ENCODE assay signal across 1 cellular context in genomic region chr2:186382932-186383331, GRCh38.
TF ChIP-seq lines count a peak whose summit lies in the region.

No MANE protein-coding gene starts in this region.

TF ChIP-seq in HepG2, 621 proteins besides CTCF, POLR2A, EP300 and RAD21 (continued from another document and continues in another):
- no peak for TF ChIP-seq BCLAF1 (IDR thresholded peaks at IDR 0.05)
- peak; percentile 95 for TF ChIP-seq HMG20A (CRISPR knock-in tag; IDR thresholded peaks at IDR 0.05; ENCODE audit: borderline replicate concordance)
- TF ChIP-seq NFE2L2 (IDR thresholded peaks at IDR 0.05; ENCODE audit: low read length) = no peak
- TF ChIP-seq ZNF512 (CRISPR knock-in tag; IDR thresholded peaks at IDR 0.05) = no peak
- no peak for TF ChIP-seq ZNF557 (CRISPR knock-in tag; IDR thresholded peaks at IDR 0.05)
- no peak for TF ChIP-seq ZNF724P (CRISPR knock-in tag; IDR thresholded peaks at IDR 0.05; ENCODE audit: borderline replicate concordance)
- TF ChIP-seq SUZ12 (IDR thresholded peaks at IDR 0.05; ENCODE audit: low read depth, low read length) = no peak
- peak; percentile 68 for TF ChIP-seq IKZF5 (CRISPR knock-in tag; IDR thresholded peaks at IDR 0.05)
- peak; percentile 93; the same call in 1 of the 2 replicates for TF ChIP-seq FOXJ3 (CRISPR knock-in tag; IDR thresholded peaks at IDR 0.05; ENCODE audit: borderline replicate concordance)
- no peak for TF ChIP-seq TRIM22 (IDR thresholded peaks at IDR 0.05)
- TF ChIP-seq ISX (CRISPR knock-in tag; conservative IDR thresholded peaks at IDR 0.05) = no peak
- no peak for TF ChIP-seq PCBP2 (optimal IDR thresholded peaks at IDR 0.05; ENCODE audit: low read depth, low read length, poor library complexity, severe bottlenecking)
- no peak for TF ChIP-seq ZNF234 (CRISPR knock-in tag; conservative IDR thresholded peaks at IDR 0.05)
- no peak for TF ChIP-seq ZNF224 (CRISPR knock-in tag; IDR thresholded peaks at IDR 0.05)
- no peak for TF ChIP-seq ZNF251 (CRISPR knock-in tag; IDR thresholded peaks at IDR 0.05)
- TF ChIP-seq CCDC6 (CRISPR knock-in tag; IDR thresholded peaks at IDR 0.05) = peak; percentile 34; the same call in 1 of the 2 replicates
- no peak for TF ChIP-seq NFE2L1 (CRISPR knock-in tag; IDR thresholded peaks at IDR 0.05; ENCODE audit: borderline replicate concordance)
- peak; percentile 10; the same call in 1 of the 2 replicates for TF ChIP-seq ZBTB33 (CRISPR knock-in tag; IDR thresholded peaks at IDR 0.05)
- no peak for TF ChIP-seq SRF (IDR thresholded peaks at IDR 0.05; ENCODE audit: low read depth, low read length)
- TF ChIP-seq CBX2 (IDR thresholded peaks at IDR 0.05; ENCODE audit: low read depth, low read length) = no peak
- no peak for TF ChIP-seq CBX2 (CRISPR knock-in tag; IDR thresholded peaks at IDR 0.05; ENCODE audit: low read depth)
- TF ChIP-seq CHD4 (IDR thresholded peaks at IDR 0.05; ENCODE audit: borderline replicate concordance, low read length) = no peak; the same call in 1 of the 2 replicates
- 0 out of 2 replicates have a peak, but pooled peaks have one; percentile 73 for TF ChIP-seq SNAPC2 (CRISPR knock-in tag; IDR thresholded peaks at IDR 0.05)
- peak; percentile 89 for TF ChIP-seq TFAP4 (IDR thresholded peaks at IDR 0.05; ENCODE audit: borderline replicate concordance, low read depth)
- TF ChIP-seq KAT7 (CRISPR knock-in tag; IDR thresholded peaks at IDR 0.05; ENCODE audit: borderline replicate concordance) = peak; percentile 68; the same call in 1 of the 2 replicates
- 0 out of 2 replicates have a peak, but pooled peaks have one; percentile 26 for TF ChIP-seq ZNF281 (CRISPR knock-in tag; IDR thresholded peaks at IDR 0.05; ENCODE audit: borderline replicate concordance)
- TF ChIP-seq MLX (CRISPR knock-in tag; IDR thresholded peaks at IDR 0.05) = peak; percentile 91
- TF ChIP-seq EHMT2 (IDR thresholded peaks at IDR 0.05; ENCODE audit: borderline replicate concordance, low read depth, low read length) = peak; percentile 89
- no peak for TF ChIP-seq ATM (IDR thresholded peaks at IDR 0.05; ENCODE audit: borderline replicate concordance)
- TF ChIP-seq ZNF605 (CRISPR knock-in tag; IDR thresholded peaks at IDR 0.05) = no peak
- no peak for TF ChIP-seq PCBP1 (IDR thresholded peaks at IDR 0.05; ENCODE audit: borderline replicate concordance, low read depth, low read length)
- TF ChIP-seq NFIB (CRISPR knock-in tag; IDR thresholded peaks at IDR 0.05; ENCODE audit: borderline replicate concordance) = no peak
- peak; percentile 96 for TF ChIP-seq RXRB (CRISPR knock-in tag; IDR thresholded peaks at IDR 0.05; ENCODE audit: borderline replicate concordance)
- TF ChIP-seq KDM4B (CRISPR knock-in tag; IDR thresholded peaks at IDR 0.05) = peak; percentile 84; the same call in 1 of the 2 replicates
- TF ChIP-seq CREB1 (IDR thresholded peaks at IDR 0.05) = no peak
- TF ChIP-seq CREB1 (CRISPR knock-in tag; IDR thresholded peaks at IDR 0.05) = peak; percentile 60
- TF ChIP-seq ZXDC (CRISPR knock-in tag; IDR thresholded peaks at IDR 0.05) = no peak
- no peak for TF ChIP-seq ZFP36 (IDR thresholded peaks at IDR 0.05; ENCODE audit: borderline replicate concordance, low read depth, low read length, partially characterized antibody)
- TF ChIP-seq AKAP8 (CRISPR knock-in tag; IDR thresholded peaks at IDR 0.05) = no peak
- TF ChIP-seq ZNF589 (CRISPR knock-in tag; conservative IDR thresholded peaks at IDR 0.05) = no peak
- TF ChIP-seq TEAD3 (CRISPR knock-in tag; optimal IDR thresholded peaks at IDR 0.05; ENCODE audit: borderline replicate concordance) = peak; percentile 96
- no peak for TF ChIP-seq ZFAT (CRISPR knock-in tag; conservative IDR thresholded peaks at IDR 0.05)
- TF ChIP-seq TOE1 (CRISPR knock-in tag; IDR thresholded peaks at IDR 0.05) = no peak
- TF ChIP-seq ZFX (CRISPR knock-in tag; IDR thresholded peaks at IDR 0.05; ENCODE audit: low read depth) = no peak
- TF ChIP-seq ZZZ3 (CRISPR knock-in tag; IDR thresholded peaks at IDR 0.05; ENCODE audit: borderline replicate concordance) = no peak
- no peak for TF ChIP-seq THYN1 (CRISPR knock-in tag; IDR thresholded peaks at IDR 0.05; ENCODE audit: borderline replicate concordance, low read depth)
- peak; percentile 74; the same call in 1 of the 2 replicates for TF ChIP-seq SIX4 (CRISPR knock-in tag; IDR thresholded peaks at IDR 0.05)
